Comparison of ENCODE assay signal across 23 cellular contexts in the genomic region with DNA sequence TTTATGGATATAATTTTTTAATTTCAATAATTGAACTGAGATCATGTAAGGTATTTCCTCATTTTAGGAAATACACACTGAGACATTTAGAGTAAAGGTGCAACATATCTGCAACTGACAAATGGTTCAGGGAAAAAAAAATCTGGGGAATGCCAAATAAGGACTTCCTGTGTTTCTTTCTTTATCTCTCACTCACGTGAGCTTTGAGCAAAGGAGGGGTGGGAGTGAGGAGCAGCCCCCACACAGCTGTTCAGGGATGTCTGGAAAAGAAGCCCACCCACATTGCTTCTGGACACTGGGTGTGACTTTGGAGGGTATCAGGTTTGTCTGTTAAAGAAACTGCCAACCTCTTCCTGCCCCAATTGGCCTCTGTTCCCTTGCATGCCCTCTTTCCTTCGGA. TPM values are rescaled to one million over a fixed set of nuclear protein-coding genes. Genes with fewer than 3 reads are reported as not detected.
"Had no signal": no experiment of that assay in that cellular context is flagged by ENCODE, and none has a peak within 500 bp of the region (broad histone marks: within the 10 kb centered on the region; RNA-seq: fewer than 3 reads in every experiment).

No MANE protein-coding gene starts in this region.

- H3K27ac Mint-ChIP-seq: activated CD4-positive, alpha-beta T cell treated with anti-CD3 and anti-CD28 coated beads, Interleukin-2, amount 10 ng/mL, durations not matched to agents 24 days and 14 days; activated CD8-positive, alpha-beta T cell treated with anti-CD3 and anti-CD28 coated beads, Interleukin-2, amount 10 ng/mL, durations not matched to agents 7 days and 5 days; naive thymus-derived CD4-positive, alpha-beta T cell had no signal

- H3K27me3 Mint-ChIP-seq: central memory CD8-positive, alpha-beta T cell; naive thymus-derived CD4-positive, alpha-beta T cell had no signal

- H3K4me3 Mint-ChIP-seq: activated CD4-positive, alpha-beta T cell treated with anti-CD3 and anti-CD28 coated beads, Interleukin-2, amount 10 ng/mL, durations not matched to agents 24 days and 14 days; activated CD8-positive, alpha-beta T cell treated with anti-CD3 and anti-CD28 coated beads, Interleukin-2, amount 10 ng/mL, durations not matched to agents 7 days and 5 days; activated T-cell treated with anti-CD3 and anti-CD28 coated beads, Interleukin-2, amount 50 U/mL, for 4 hours; central memory CD8-positive, alpha-beta T cell; naive thymus-derived CD4-positive, alpha-beta T cell had no signal

- H3K27ac ChIP-seq: ascending aorta, colonic mucosa, foreskin keratinocyte, thyroid gland had no signal

- ATAC-seq: activated CD8-positive, alpha-beta T cell treated with anti-CD3 and anti-CD28 coated beads, Interleukin-2, amount 10 ng/mL, durations not matched to agents 7 days and 5 days; activated T-cell treated with anti-CD3 and anti-CD28 coated beads, Interleukin-2, amount 50 U/mL, for 4 hours; foreskin keratinocyte; left ventricle myocardium superior; naive thymus-derived CD4-positive, alpha-beta T cell had no signal

- H3K36me3 ChIP-seq: ascending aorta, colonic mucosa, thyroid gland had no signal

- H3K9me3 Mint-ChIP-seq: activated T-cell treated with anti-CD3 and anti-CD28 coated beads, Interleukin-2, amount 50 U/mL, for 4 hours; central memory CD8-positive, alpha-beta T cell had no signal

- H3K4me1 ChIP-seq: colonic mucosa, foreskin keratinocyte, thyroid gland had no signal

- H3K27me3 ChIP-seq: ascending aorta, colonic mucosa, foreskin keratinocyte, thyroid gland had no signal

- H3K9me3 ChIP-seq: ascending aorta, colonic mucosa, thyroid gland had no signal

- H3K4me3 ChIP-seq: ascending aorta, colonic mucosa, thyroid gland had no signal

- DNase-seq: activated CD4-positive, alpha-beta T cell treated with anti-CD3 and anti-CD28 coated beads, Interleukin-2, amount 10 ng/mL, durations not matched to agents 24 days and 14 days; activated CD4-positive, CD25-positive, alpha-beta regulatory T cell; activated CD8-positive, alpha-beta T cell treated with anti-CD3 and anti-CD28 coated beads, Interleukin-2, amount 10 ng/mL, durations not matched to agents 7 days and 5 days; activated effector memory CD4-positive, alpha-beta T cell treated with anti-CD3 and anti-CD28 coated beads, Interleukin-2, amount 50 U/mL, for 16 hours; activated naive CD4-positive, alpha-beta T cell treated with anti-CD3 and anti-CD28 coated beads, Interleukin-2, amount 50 U/mL, for 16 hours; activated T-cell treated with anti-CD3 and anti-CD28 coated beads, Interleukin-2, amount 50 U/mL, for 4 hours; colonic mucosa; foreskin keratinocyte; head of caudate nucleus; left ventricle myocardium superior; naive thymus-derived CD4-positive, alpha-beta T cell; nucleus accumbens; posterior cingulate gyrus; retina; stimulated activated CD4-positive, alpha-beta T cell treated with anti-CD3 and anti-CD28 coated beads, Interleukin-12 subunit alpha, Interleukin-12 subunit beta, amount 100 ng/mL, for 4 hours; stimulated activated CD4-positive, alpha-beta T cell treated with anti-CD3 and anti-CD28 coated beads, Interleukin-1b, Interleukin-23, amount 100 ng/mL, for 48 hours; stimulated activated naive CD4-positive, alpha-beta T cell treated with Interleukin-2 at 50 U/mL for 16 hours; T1000; thyroid gland had no signal

RNA-seq across cellular contexts. Expression of gene TP63, which starts 5.6 kb away (rescaled TPM):
- total RNA-seq: activated CD8-positive, alpha-beta T cell treated with anti-CD3 and anti-CD28 coated beads, Interleukin-2, amount 10 ng/mL, durations not matched to agents 7 days and 5 days; ascending aorta; colonic mucosa; epithelial cell of proximal tubule; fibroblast of lung had no signal
- polyA plus RNA-seq: naive thymus-derived CD4-positive, alpha-beta T cell had no signal
